In genomic region chr11:8683115-8683807, GRCh38 we compare ENCODE assay signal across 1 cellular context.
A peak's percentile ranks its signal among the peaks of the same experiment; 100 is the strongest.
TF ChIP-seq lines count a peak whose summit lies in the region.

No MANE protein-coding gene starts in this region.

TF ChIP-seq in WTC11, 78 proteins besides CTCF, POLR2A, EP300 and RAD21 (continued from another document):
- peak; percentile 31; the same call in 1 of the 2 replicates for TF ChIP-seq NFATC4 (CRISPR knock-in tag; IDR thresholded peaks at IDR 0.05)
- TF ChIP-seq SOX15 (CRISPR knock-in tag; IDR thresholded peaks at IDR 0.05) = no peak
TF ChIP-seq in WTC11: peak in this region for 6.
